In the genomic region with DNA sequence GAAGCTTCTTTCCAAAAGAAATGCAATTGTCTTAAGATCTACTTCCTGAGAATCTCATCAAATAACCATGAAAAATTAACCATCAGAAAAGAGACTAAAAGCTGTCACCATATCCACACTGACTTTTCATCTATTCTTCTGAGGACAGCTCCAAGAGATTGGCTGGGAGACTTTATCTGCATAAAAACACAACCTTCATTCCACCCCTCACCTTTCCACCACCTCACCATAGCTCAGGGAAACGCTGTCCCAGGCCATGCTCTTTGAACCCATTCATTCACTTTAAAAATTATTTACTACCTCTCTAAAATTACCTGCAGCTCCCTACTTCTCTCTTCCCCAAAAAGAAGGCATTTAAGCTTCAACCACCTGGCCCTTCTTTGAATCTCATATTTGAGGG, we compare ENCODE assay signal across 22 cellular contexts. TPM values are rescaled to one million over a fixed set of nuclear protein-coding genes. Genes with fewer than 3 reads are reported as not detected.
DNase-seq lines count a peak whose midpoint lies in the region; ATAC-seq and TF ChIP-seq lines count a peak whose summit lies in the region.
"Had no signal": no experiment of that assay in that cellular context is flagged by ENCODE, and none has a peak within 500 bp of the region (broad histone marks: within the 10 kb centered on the region; RNA-seq: fewer than 3 reads in every experiment).

No MANE protein-coding gene starts in this region.

- CTCF ChIA-PET in mammary epithelial cell (lab: Charles Lee; ENCODE audit: low non-redundant PET): no interaction called here

- H3K79me2 ChIP-seq in mammary epithelial cell (ENCODE audit: insufficient read depth, low read length): peaks cover 46% of the 10 kb centered on the region

- H3K4me1 ChIP-seq in cardiac muscle cell (ENCODE audit: low read depth) (peaks cover 24% of the 10 kb centered on the region), heart left ventricle (peaks cover 0 to 22% (median 4%) of the 10 kb centered on the region in 12 donors), mammary epithelial cell (ENCODE audit: insufficient read depth, low read length) (peaks cover 7% of the 10 kb centered on the region), right cardiac atrium (ENCODE audit: control insufficient read depth, insufficient read depth, low read length) (no peaks in the 10 kb centered on the region)
- H3K4me1 ChIP-seq: prostate gland had no signal

- ATAC-seq in heart left ventricle: no peak
- no peak for ATAC-seq in GM21423 (IDR thresholded peaks at IDR 0.05; ENCODE audit: unreplicated experiment)
- no peak for ATAC-seq in GM18868 (IDR thresholded peaks at IDR 0.05; ENCODE audit: unreplicated experiment)
- no peak for ATAC-seq in right cardiac atrium
- ATAC-seq: activated CD8-positive, alpha-beta T cell treated with anti-CD3 and anti-CD28 coated beads, Interleukin-2, amount 10 ng/mL, durations not matched to agents 7 days and 5 days; CD8-positive, alpha-beta T cell; left lobe of liver; upper lobe of right lung had no signal

- peaks cover 6% of the 10 kb centered on the region for H3K9me3 Mint-ChIP-seq in nephron
- H3K9me3 Mint-ChIP-seq: CD8-positive, alpha-beta T cell had no signal

- no peak overlapping the region for H3K27ac ChIP-seq in cardiac muscle cell
- H3K27ac ChIP-seq in heart left ventricle: no peak overlapping the region
- H3K27ac ChIP-seq in mammary epithelial cell (ENCODE audit: insufficient read depth, low read depth, low read length): no peak overlapping the region
- no peak overlapping the region for H3K27ac ChIP-seq in right cardiac atrium (ENCODE audit: low read length)
- H3K27ac ChIP-seq: prostate gland, upper lobe of right lung had no signal

- DNase-seq in cardiac muscle cell (ENCODE audit: low read depth in 1 of 2, low spot score in 1 of 2) (no peak), heart left ventricle (no peak), mammary epithelial cell (no peak), NCI-H1436 (lab: John Stamatoyannopoulos, UW) (no peak), right cardiac atrium (no peak)
- DNase-seq: ACHN; activated B cell treated with CpG ODN at 0.5 μM for 24 hours; activated CD8-positive, alpha-beta T cell treated with anti-CD3 and anti-CD28 coated beads, Interleukin-2, amount 10 ng/mL, durations not matched to agents 7 days and 5 days; CD8-positive, alpha-beta T cell; cerebellar nuclear complex; NCI-H2081; NCI-H524 treated with DMSO at 0.1 percent for 48 hours; SHP77 treated with DMSO at 0.1 percent for 48 hours; stimulated activated CD4-positive, alpha-beta T cell treated with anti-CD3 and anti-CD28 coated beads, Interleukin-15, amount 100 ng/mL, for 24 hours; stimulated activated naive CD4-positive, alpha-beta T cell treated with Interleukin-2 at 50 U/mL for 16 hours; upper lobe of right lung had no signal

- H3K4me1 Mint-ChIP-seq in nephron: peaks cover 37% of the 10 kb centered on the region

- peak overlapping the region; percentile 89 to 90 (median 89) for H3K4me3 Mint-ChIP-seq in nephron
- H3K4me3 Mint-ChIP-seq: activated B cell treated with CpG ODN at 0.5 μM for 24 hours; activated CD8-positive, alpha-beta T cell treated with anti-CD3 and anti-CD28 coated beads, Interleukin-2, amount 10 ng/mL, durations not matched to agents 7 days and 5 days; CD8-positive, alpha-beta T cell had no signal

- no peaks in the 10 kb centered on the region for H3K9me3 ChIP-seq in cardiac muscle cell (ENCODE audit: low read depth)
- peaks cover 0 to 12% (median 0%) of the 10 kb centered on the region in 12 donors for H3K9me3 ChIP-seq in heart left ventricle
- no peaks in the 10 kb centered on the region for H3K9me3 ChIP-seq in mammary epithelial cell (replicated peaks; ENCODE audit: insufficient read depth, low read length)
- no peaks in the 10 kb centered on the region for H3K9me3 ChIP-seq in right cardiac atrium (ENCODE audit: control insufficient read depth, low read length)
- H3K9me3 ChIP-seq: prostate gland, upper lobe of right lung had no signal

- no peaks in the 10 kb centered on the region for H3K27me3 Mint-ChIP-seq in nephron (ENCODE audit: low read depth)
- H3K27me3 Mint-ChIP-seq: activated B cell treated with CpG ODN at 0.5 μM for 24 hours had no signal

- H3K4me3 ChIP-seq in cardiac muscle cell: peak overlapping the region; percentile 2
- H3K4me3 ChIP-seq in heart left ventricle: peak overlapping the region in 1 of 12 donors; percentile 61
- peak overlapping the region in 1 of 3 experiments; percentile 7 for H3K4me3 ChIP-seq in mammary epithelial cell (replicated peaks in 1 of 3; ENCODE audit: insufficient read depth in 1 of 3, low read depth in 2 of 3, low read length in 3 of 3)
- no peak overlapping the region for H3K4me3 ChIP-seq in right cardiac atrium (ENCODE audit: low read length)
- H3K4me3 ChIP-seq: upper lobe of right lung had no signal

- H3K36me3 ChIP-seq in cardiac muscle cell (no peaks in the 10 kb centered on the region), heart left ventricle (no peaks in the 10 kb centered on the region), mammary epithelial cell (ENCODE audit: insufficient read depth, low read length) (no peaks in the 10 kb centered on the region)
- H3K36me3 ChIP-seq: prostate gland, upper lobe of right lung had no signal

- H3K9ac ChIP-seq in mammary epithelial cell (ENCODE audit: insufficient read depth, low read length): no peak overlapping the region

- H3K36me3 Mint-ChIP-seq in nephron (ENCODE audit: low read depth): peaks cover 20% of the 10 kb centered on the region
- H3K36me3 Mint-ChIP-seq: CD8-positive, alpha-beta T cell had no signal

- H3K27ac Mint-ChIP-seq in nephron: peak overlapping the region in 2 of 3 experiments; percentile 88 to 99
- H3K27ac Mint-ChIP-seq: activated B cell treated with CpG ODN at 0.5 μM for 24 hours; activated CD8-positive, alpha-beta T cell treated with anti-CD3 and anti-CD28 coated beads, Interleukin-2, amount 10 ng/mL, durations not matched to agents 7 days and 5 days; activated T-helper 2 cell treated with anti-CD3 and anti-CD28 coated beads, Interferon-gamma antibody, Interleukin-2, Interleukin-4, amounts not matched to agents 10 μg/mL and 5 μg/mL and 100 μg/mL, durations not matched to agents 14 hours and 24 hours and 36 hours; CD8-positive, alpha-beta T cell had no signal

- H2AFZ ChIP-seq in mammary epithelial cell (ENCODE audit: low read depth, low read length): no peak overlapping the region

- no peaks in the 10 kb centered on the region for H4K20me1 ChIP-seq in mammary epithelial cell (ENCODE audit: insufficient read depth, low read length)

- H3K27me3 ChIP-seq in cardiac muscle cell (no peaks in the 10 kb centered on the region), heart left ventricle (no peaks in the 10 kb centered on the region), mammary epithelial cell (ENCODE audit: insufficient read depth, low read length) (no peaks in the 10 kb centered on the region), right cardiac atrium (ENCODE audit: control insufficient read depth, insufficient read depth) (no peaks in the 10 kb centered on the region)
- H3K27me3 ChIP-seq: upper lobe of right lung had no signal

- BruUV-seq in mammary epithelial cell (replicated peaks; lab: Mats Ljungman, UMichigan): no TSS peak

- dilution Hi-C loops in mammary epithelial cell (cut with HindIII; ENCODE audit: low sequenced_read_pairs): no loop called here

- no peak for TF ChIP-seq POLR2A in heart left ventricle (IDR thresholded peaks at IDR 0.05)

- in situ Hi-C loops in mammary epithelial cell (cut with MboI; ENCODE audit: low sequenced_read_pairs in 2 of 2): no loop called here

- intact Hi-C loops in heart left ventricle (cut with DNase I) (loop anchor here in 1 of 10 donors (5.0 kb wide), 1 partner anchor 58 kb away; a partner anchor contains a TSS), mammary epithelial cell (cut with micrococcal nuclease) (no loop called here), right cardiac atrium (cut with DNase I) (no loop called here)

- WGBS in heart left ventricle, 4 donors: 23 to 45% (median 41%) methylated on average over 1 of the region's 1 CpG
- 0% methylated on average over 1 of the region's 1 CpG for WGBS in mammary epithelial cell (ENCODE audit: low coverage, missing lambda C conversion rate)
- WGBS in right cardiac atrium: 29% methylated on average over 1 of the region's 1 CpG

- H3K4me2 ChIP-seq in mammary epithelial cell (ENCODE audit: insufficient read depth, low read depth, low read length): peak overlapping the region; percentile 94

- no peak for TF ChIP-seq CTCF in cardiac muscle cell (IDR thresholded peaks at IDR 0.05; ENCODE audit: low read depth, low read length)
- no peak for TF ChIP-seq CTCF in heart left ventricle (IDR thresholded peaks at IDR 0.05)
- no peak for TF ChIP-seq CTCF in mammary epithelial cell (conservative IDR thresholded peaks at IDR 0.05 in 1 of 2, IDR thresholded peaks at IDR 0.05 in 1 of 2; ENCODE audit: extremely low read depth in 1 of 2, insufficient read depth in 1 of 2, low read depth in 1 of 2, low read length in 2 of 2)
- no peak for TF ChIP-seq CTCF in nephron (IDR thresholded peaks at IDR 0.05; ENCODE audit: unreplicated experiment in 3 of 3)

RNA-seq across cellular contexts. Expression of a gene that starts 2.4 kb away (rescaled TPM):
- total RNA-seq in cardiac muscle cell: 34.0 and 43.8 TPM in 2 replicates
- polyA plus RNA-seq in cardiac muscle cell: 23.3 and 31.8 TPM in 2 replicates
- 10 to 100 TPM in 6 of 9 donors, 1 to 10 TPM in 3; 7.0 to 30.4 (median 11.7) TPM for total RNA-seq in heart left ventricle
- 1 to 10 TPM; 3.7 to 5.8 TPM for polyA plus RNA-seq in heart left ventricle
- 10 to 100 TPM in 1 of 2 donors, 1 to 10 TPM in 1; 7.8 to 12.8 TPM for total RNA-seq in mammary epithelial cell
- polyA plus RNA-seq in mammary epithelial cell: 4.7 TPM
- 12.5 TPM for polyA minus RNA-seq in mammary epithelial cell
- total RNA-seq in right cardiac atrium: 10 to 100 TPM in 3 of 4 donors, 1 to 10 TPM in 1; 8.8 to 18.5 (median 17.2) TPM
- polyA plus RNA-seq in right cardiac atrium: 9.8 TPM

RNA-seq across cellular contexts. Expression of a gene that starts 56.7 kb away (rescaled TPM):
- total RNA-seq in cardiac muscle cell (10.5 and 14.0 TPM in 2 replicates), heart left ventricle (1 to 10 TPM; 1.6 to 3.9 (median 2.3) TPM), mammary epithelial cell (10 to 100 TPM; 14.7 to 14.8 TPM), right cardiac atrium (1 to 10 TPM; 1.8 to 2.8 (median 2.3) TPM)
- polyA plus RNA-seq in cardiac muscle cell (4.1 and 5.4 TPM in 2 replicates), heart left ventricle (1 to 10 TPM; 1.1 to 1.7 TPM), mammary epithelial cell (3.4 TPM), right cardiac atrium (1.3 TPM)
- 2.3 TPM for polyA minus RNA-seq in mammary epithelial cell
